1 cellular context compared by ENCODE assay signal in the genomic region with DNA sequence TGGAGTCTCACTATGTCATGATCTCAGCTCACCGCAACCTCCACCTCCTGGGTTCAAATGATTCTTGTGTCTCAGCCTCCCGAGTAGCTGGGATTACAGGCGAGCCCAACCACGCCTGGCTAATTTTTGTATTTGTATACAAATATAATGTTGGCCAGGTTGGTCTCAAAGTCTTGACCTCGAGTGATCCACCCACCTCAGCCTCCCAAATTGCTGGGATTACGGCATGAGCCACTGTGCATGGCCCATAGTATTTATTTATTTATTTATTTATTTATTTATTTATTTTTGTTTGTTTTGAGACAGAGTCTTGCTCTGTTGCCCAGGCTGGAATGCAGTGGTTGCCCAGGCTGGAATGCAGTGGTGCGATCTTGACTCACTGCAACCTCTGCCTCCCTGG.
A peak's percentile ranks its signal among the peaks of the same experiment; 100 is the strongest.
TF ChIP-seq lines count a peak whose summit lies in the region.

No MANE protein-coding gene starts in this region.

TF ChIP-seq in HEK293, 187 proteins besides CTCF, POLR2A, EP300 and RAD21 (continued from another document):
- TF ChIP-seq ZBTB8A (tag by site-specific recombination; IDR thresholded peaks at IDR 0.05) = peak; percentile 52
- peak; percentile 70 for TF ChIP-seq ZNF555 (tag by site-specific recombination; conservative IDR thresholded peaks at IDR 0.05)
- TF ChIP-seq ZNF558 (tag by site-specific recombination; IDR thresholded peaks at IDR 0.05) = peak; percentile 53; the same call in 1 of the 2 replicates
- peak; percentile 86 for TF ChIP-seq ZNF426 (tag by site-specific recombination; IDR thresholded peaks at IDR 0.05)
- TF ChIP-seq ZNF404 (tag by site-specific recombination; IDR thresholded peaks at IDR 0.05) = 0 out of 2 replicates have a peak, but pooled peaks have one; percentile 18
- TF ChIP-seq, protein P1, sequence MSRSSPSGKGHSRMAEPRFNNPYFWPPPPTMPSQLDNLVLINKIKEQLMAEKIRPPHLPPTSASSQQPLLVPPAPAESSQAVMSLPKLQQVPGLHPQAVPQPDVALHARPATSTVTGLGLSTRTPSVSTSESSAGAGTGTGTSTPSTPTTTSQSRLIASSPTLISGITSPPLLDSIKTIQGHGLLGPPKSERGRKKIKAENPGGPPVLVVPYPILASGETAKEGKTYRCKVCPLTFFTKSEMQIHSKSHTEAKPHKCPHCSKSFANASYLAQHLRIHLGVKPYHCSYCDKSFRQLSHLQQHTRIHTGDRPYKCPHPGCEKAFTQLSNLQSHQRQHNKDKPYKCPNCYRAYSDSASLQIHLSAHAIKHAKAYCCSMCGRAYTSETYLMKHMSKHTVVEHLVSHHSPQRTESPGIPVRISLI (tag by site-specific recombination; IDR thresholded peaks at IDR 0.05) = 0 out of 2 replicates have a peak, but pooled peaks have one; percentile 10
- TF ChIP-seq ZNF266 (tag by site-specific recombination; IDR thresholded peaks at IDR 0.05; ENCODE audit: low read depth) = peak; percentile 37; the same call in 1 of the 2 replicates
- TF ChIP-seq, protein P2, sequence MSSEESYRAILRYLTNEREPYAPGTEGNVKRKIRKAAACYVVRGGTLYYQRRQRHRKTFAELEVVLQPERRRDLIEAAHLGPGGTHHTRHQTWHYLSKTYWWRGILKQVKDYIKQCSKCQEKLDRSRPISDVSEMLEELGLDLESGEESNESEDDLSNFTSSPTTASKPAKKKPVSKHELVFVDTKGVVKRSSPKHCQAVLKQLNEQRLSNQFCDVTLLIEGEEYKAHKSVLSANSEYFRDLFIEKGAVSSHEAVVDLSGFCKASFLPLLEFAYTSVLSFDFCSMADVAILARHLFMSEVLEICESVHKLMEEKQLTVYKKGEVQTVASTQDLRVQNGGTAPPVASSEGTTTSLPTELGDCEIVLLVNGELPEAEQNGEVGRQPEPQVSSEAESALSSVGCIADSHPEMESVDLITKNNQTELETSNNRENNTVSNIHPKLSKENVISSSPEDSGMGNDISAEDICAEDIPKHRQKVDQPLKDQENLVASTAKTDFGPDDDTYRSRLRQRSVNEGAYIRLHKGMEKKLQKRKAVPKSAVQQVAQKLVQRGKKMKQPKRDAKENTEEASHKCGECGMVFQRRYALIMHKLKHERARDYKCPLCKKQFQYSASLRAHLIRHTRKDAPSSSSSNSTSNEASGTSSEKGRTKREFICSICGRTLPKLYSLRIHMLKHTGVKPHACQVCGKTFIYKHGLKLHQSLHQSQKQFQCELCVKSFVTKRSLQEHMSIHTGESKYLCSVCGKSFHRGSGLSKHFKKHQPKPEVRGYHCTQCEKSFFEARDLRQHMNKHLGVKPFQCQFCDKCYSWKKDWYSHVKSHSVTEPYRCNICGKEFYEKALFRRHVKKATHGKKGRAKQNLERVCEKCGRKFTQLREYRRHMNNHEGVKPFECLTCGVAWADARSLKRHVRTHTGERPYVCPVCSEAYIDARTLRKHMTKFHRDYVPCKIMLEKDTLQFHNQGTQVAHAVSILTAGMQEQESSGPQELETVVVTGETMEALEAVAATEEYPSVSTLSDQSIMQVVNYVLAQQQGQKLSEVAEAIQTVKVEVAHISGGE (tag by site-specific recombination; conservative IDR thresholded peaks at IDR 0.05; ENCODE audit: low read depth) = peak; percentile 68
- TF ChIP-seq ZNF394 (tag by site-specific recombination; IDR thresholded peaks at IDR 0.05; ENCODE audit: borderline replicate concordance) = peak; percentile 92
- peak; percentile 54 for TF ChIP-seq ZNF664 (tag by site-specific recombination; IDR thresholded peaks at IDR 0.05)
- TF ChIP-seq, protein P3, sequence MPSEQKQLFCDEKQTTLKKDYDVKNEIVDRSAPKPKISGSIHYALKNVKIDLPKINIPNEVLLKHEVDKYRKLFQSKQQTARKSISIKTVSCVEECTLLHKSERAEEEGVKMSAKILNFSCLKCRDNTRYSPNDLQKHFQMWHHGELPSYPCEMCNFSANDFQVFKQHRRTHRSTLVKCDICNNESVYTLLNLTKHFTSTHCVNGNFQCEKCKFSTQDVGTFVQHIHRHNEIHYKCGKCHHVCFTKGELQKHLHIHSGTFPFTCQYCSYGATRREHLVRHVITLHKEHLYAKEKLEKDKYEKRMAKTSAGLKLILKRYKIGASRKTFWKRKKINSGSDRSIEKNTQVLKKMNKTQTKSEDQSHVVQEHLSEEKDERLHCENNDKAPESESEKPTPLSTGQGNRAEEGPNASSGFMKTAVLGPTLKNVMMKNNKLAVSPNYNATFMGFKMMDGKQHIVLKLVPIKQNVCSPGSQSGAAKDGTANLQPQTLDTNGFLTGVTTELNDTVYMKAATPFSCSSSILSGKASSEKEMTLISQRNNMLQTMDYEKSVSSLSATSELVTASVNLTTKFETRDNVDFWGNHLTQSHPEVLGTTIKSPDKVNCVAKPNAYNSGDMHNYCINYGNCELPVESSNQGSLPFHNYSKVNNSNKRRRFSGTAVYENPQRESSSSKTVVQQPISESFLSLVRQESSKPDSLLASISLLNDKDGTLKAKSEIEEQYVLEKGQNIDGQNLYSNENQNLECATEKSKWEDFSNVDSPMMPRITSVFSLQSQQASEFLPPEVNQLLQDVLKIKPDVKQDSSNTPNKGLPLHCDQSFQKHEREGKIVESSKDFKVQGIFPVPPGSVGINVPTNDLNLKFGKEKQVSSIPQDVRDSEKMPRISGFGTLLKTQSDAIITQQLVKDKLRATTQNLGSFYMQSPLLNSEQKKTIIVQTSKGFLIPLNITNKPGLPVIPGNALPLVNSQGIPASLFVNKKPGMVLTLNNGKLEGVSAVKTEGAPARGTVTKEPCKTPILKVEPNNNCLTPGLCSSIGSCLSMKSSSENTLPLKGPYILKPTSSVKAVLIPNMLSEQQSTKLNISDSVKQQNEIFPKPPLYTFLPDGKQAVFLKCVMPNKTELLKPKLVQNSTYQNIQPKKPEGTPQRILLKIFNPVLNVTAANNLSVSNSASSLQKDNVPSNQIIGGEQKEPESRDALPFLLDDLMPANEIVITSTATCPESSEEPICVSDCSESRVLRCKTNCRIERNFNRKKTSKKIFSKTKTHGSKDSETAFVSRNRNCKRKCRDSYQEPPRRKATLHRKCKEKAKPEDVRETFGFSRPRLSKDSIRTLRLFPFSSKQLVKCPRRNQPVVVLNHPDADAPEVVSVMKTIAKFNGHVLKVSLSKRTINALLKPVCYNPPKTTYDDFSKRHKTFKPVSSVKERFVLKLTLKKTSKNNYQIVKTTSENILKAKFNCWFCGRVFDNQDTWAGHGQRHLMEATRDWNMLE (tag by site-specific recombination; conservative IDR thresholded peaks at IDR 0.05; ENCODE audit: low read depth) = peak; percentile 85
- TF ChIP-seq, protein P4, sequence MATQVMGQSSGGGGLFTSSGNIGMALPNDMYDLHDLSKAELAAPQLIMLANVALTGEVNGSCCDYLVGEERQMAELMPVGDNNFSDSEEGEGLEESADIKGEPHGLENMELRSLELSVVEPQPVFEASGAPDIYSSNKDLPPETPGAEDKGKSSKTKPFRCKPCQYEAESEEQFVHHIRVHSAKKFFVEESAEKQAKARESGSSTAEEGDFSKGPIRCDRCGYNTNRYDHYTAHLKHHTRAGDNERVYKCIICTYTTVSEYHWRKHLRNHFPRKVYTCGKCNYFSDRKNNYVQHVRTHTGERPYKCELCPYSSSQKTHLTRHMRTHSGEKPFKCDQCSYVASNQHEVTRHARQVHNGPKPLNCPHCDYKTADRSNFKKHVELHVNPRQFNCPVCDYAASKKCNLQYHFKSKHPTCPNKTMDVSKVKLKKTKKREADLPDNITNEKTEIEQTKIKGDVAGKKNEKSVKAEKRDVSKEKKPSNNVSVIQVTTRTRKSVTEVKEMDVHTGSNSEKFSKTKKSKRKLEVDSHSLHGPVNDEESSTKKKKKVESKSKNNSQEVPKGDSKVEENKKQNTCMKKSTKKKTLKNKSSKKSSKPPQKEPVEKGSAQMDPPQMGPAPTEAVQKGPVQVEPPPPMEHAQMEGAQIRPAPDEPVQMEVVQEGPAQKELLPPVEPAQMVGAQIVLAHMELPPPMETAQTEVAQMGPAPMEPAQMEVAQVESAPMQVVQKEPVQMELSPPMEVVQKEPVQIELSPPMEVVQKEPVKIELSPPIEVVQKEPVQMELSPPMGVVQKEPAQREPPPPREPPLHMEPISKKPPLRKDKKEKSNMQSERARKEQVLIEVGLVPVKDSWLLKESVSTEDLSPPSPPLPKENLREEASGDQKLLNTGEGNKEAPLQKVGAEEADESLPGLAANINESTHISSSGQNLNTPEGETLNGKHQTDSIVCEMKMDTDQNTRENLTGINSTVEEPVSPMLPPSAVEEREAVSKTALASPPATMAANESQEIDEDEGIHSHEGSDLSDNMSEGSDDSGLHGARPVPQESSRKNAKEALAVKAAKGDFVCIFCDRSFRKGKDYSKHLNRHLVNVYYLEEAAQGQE (tag by site-specific recombination; IDR thresholded peaks at IDR 0.05) = peak; percentile 53
- peak; percentile 53; the same call in 1 of the 2 replicates for TF ChIP-seq ZNF140 (tag by site-specific recombination; IDR thresholded peaks at IDR 0.05)
- peak; percentile 33 for TF ChIP-seq ZNF654 (tag by site-specific recombination; IDR thresholded peaks at IDR 0.05; ENCODE audit: low read depth)
- peak; percentile 62 for TF ChIP-seq ZNF623 (tag by site-specific recombination; IDR thresholded peaks at IDR 0.05)
- 0 out of 2 replicates have a peak, but pooled peaks have one; percentile 14 for TF ChIP-seq ZNF19 (tag by site-specific recombination; IDR thresholded peaks at IDR 0.05; ENCODE audit: low read depth)
- TF ChIP-seq ZXDB (tag by site-specific recombination; IDR thresholded peaks at IDR 0.05) = peak; percentile 42; the same call in 1 of the 2 replicates
